In genomic region chr9:94783121-94783664, GRCh38 we compare ENCODE assay signal across 8 cellular contexts. TPM values are rescaled to one million over a fixed set of nuclear protein-coding genes. Genes with fewer than 3 reads are reported as not detected.
DNase-seq lines count a peak whose midpoint lies in the region; FAIRE-seq and TF ChIP-seq lines count a peak whose summit lies in the region.

No MANE protein-coding gene starts in this region.

- no peak overlapping the region for H3K14ac ChIP-seq in H9 (ENCODE audit: insufficient read depth, low read length)

- no peak overlapping the region for H3K4me3 ChIP-seq in esophagus (ENCODE audit: low read depth in 1 of 2, low read length in 2 of 2)
- no peak overlapping the region for H3K4me3 ChIP-seq in muscle layer of colon (ENCODE audit: low read depth in 1 of 2, low read length in 2 of 2)

- H3K4me2 ChIP-seq in H9 (ENCODE audit: insufficient read depth, insufficient read length, low read length), result no peak overlapping the region

- no peak overlapping the region for H2BK20ac ChIP-seq in H9 (ENCODE audit: low read depth, low read length, poor library complexity, severe bottlenecking)

- H2BK5ac ChIP-seq in H9 (ENCODE audit: insufficient read length, low read length), result no peak overlapping the region

- no peak overlapping the region for H2AFZ ChIP-seq in H9 (ENCODE audit: low read length)

- H3K9ac ChIP-seq in H9 (ENCODE audit: extremely low read depth, insufficient read length, low read length) (no peak overlapping the region), muscle layer of colon (ENCODE audit: low read length) (no peak overlapping the region)

- peak overlapping the region; percentile 59 for H4K8ac ChIP-seq in H9 (replicated peaks; ENCODE audit: insufficient read length, low read depth, low read length)

- H3K4me1 ChIP-seq in H9 (ENCODE audit: insufficient read depth, low read length), result no peaks in the 10 kb centered on the region
- peaks cover 0 to 3% of the 10 kb centered on the region in 2 donors for H3K4me1 ChIP-seq in esophagus (ENCODE audit: control insufficient read depth in 2 of 2, insufficient read depth in 2 of 2, low read length in 1 of 2)
- peaks cover 8% of the 10 kb centered on the region for H3K4me1 ChIP-seq in muscle layer of colon (ENCODE audit: insufficient read depth, low read length)

- no peaks in the 10 kb centered on the region for H3K9me3 Mint-ChIP-seq in H9

- no peak for FAIRE-seq in GM19239 (lab: Jason Lieb, UNC)

- no peak overlapping the region for H3T11ph ChIP-seq in H9 (ENCODE audit: low read length)

- WGBS in H9 (ENCODE audit: extremely low coverage, insufficient read length, low lambda C conversion rate), result no CpG with 5 or more reads among the region's 14 CpGs
- WGBS in esophagus, 2 donors, result 34 to 42% methylated on average over 14 of the region's 14 CpGs

- H4K20me1 ChIP-seq in H9 (ENCODE audit: control insufficient read depth, insufficient read depth, insufficient read length), result no peaks in the 10 kb centered on the region

- H2BK120ac ChIP-seq in H9 (ENCODE audit: low read depth, low read length, poor library complexity, severe bottlenecking), result no peak overlapping the region

- no peaks in the 10 kb centered on the region for H3K36me3 Mint-ChIP-seq in H9 (ENCODE audit: insufficient read depth in 1 of 3, low read depth in 3 of 3)

- no peak overlapping the region for H3K56ac ChIP-seq in H9 (ENCODE audit: insufficient read length, low read depth, low read length)

- H3K79me2 ChIP-seq in H9 (ENCODE audit: insufficient read depth, low read length), result no peaks in the 10 kb centered on the region

- peak overlapping the region; percentile 63 for H3K18ac ChIP-seq in H9 (ENCODE audit: insufficient read length, low read depth, low read length)

- H3K27me3 ChIP-seq in H9 (ENCODE audit: insufficient read depth, low read length) (no peaks in the 10 kb centered on the region), esophagus (ENCODE audit: control insufficient read depth in 1 of 2, insufficient read depth in 2 of 2, low read length in 2 of 2) (no peaks in the 10 kb centered on the region), muscle layer of colon (ENCODE audit: control insufficient read depth in 1 of 2, insufficient read depth in 2 of 2, low read length in 2 of 2) (no peaks in the 10 kb centered on the region)

- no peak overlapping the region for H3K4me3 Mint-ChIP-seq in H9

- peaks cover 10 to 11% of the 10 kb centered on the region in 2 experiments for H3K4me1 Mint-ChIP-seq in H9

- H3K27ac ChIP-seq in H9 (ENCODE audit: insufficient read length, low read depth, low read length), result no peak overlapping the region
- peak overlapping the region; percentile 60 to 78 for H3K27ac ChIP-seq in esophagus (ENCODE audit: low read depth in 2 of 2, low read length in 1 of 2)
- peak overlapping the region; percentile 35 for H3K27ac ChIP-seq in muscle layer of colon (ENCODE audit: low read depth, low read length)
- H3K27ac ChIP-seq in temporal lobe (ENCODE audit: low read depth, low read length), result peak overlapping the region; percentile 83

- H4K5ac ChIP-seq in H9 (ENCODE audit: insufficient read length, low read depth, low read length), result no peak overlapping the region

- no peaks in the 10 kb centered on the region for H3K23me2 ChIP-seq in H9 (ENCODE audit: insufficient read length, low read depth, low read length, poor library complexity, severe bottlenecking)

- H3K27me3 Mint-ChIP-seq in H9 (ENCODE audit: low read depth), result no peaks in the 10 kb centered on the region

- TF ChIP-seq CTCF in H9 (conservative IDR thresholded peaks at IDR 0.05), result peak; percentile 81

- no peak overlapping the region for H4K91ac ChIP-seq in H9 (ENCODE audit: insufficient read length, low read depth, low read length)

- H3K79me1 ChIP-seq in H9 (ENCODE audit: insufficient read depth, low read depth, low read length, poor library complexity, severe bottlenecking), result no peaks in the 10 kb centered on the region

- no peaks in the 10 kb centered on the region for H3K36me3 ChIP-seq in esophagus (ENCODE audit: control insufficient read depth in 2 of 2, insufficient read depth in 2 of 2, low read length in 1 of 2)
- no peaks in the 10 kb centered on the region for H3K36me3 ChIP-seq in muscle layer of colon (ENCODE audit: insufficient read depth, low read length)

- peak in 11 of 14 donors; percentile 26 to 77 (median 60) for DNase-seq in C1 segment of cervical spinal cord (lab: John Stamatoyannopoulos, UW)
- DNase-seq in H9, result peak; percentile 72
- DNase-seq in NCI-H446 treated with DMSO at 0.1 percent for 48 hours (lab: John Stamatoyannopoulos, UW), result peak; percentile 60
- DNase-seq in activated CD8-positive, alpha-beta memory T cell treated with anti-CD3 and anti-CD28 coated beads for 24 hours, result peak; percentile 65
- DNase-seq in GM19239 (ENCODE audit: insufficient read length, low spot score), result no peak

- H3K4ac ChIP-seq in H9 (ENCODE audit: low read depth, low read length), result no peak overlapping the region

- no peak overlapping the region for H3K23ac ChIP-seq in H9 (ENCODE audit: insufficient read length, low read depth, low read length)

- H2BK15ac ChIP-seq in H9 (ENCODE audit: low read depth, low read length), result no peak overlapping the region; the same call in 1 of the 2 replicates

- H2BK12ac ChIP-seq in H9 (ENCODE audit: insufficient read length, low read depth, low read length), result peak overlapping the region; percentile 25

- H3K27ac Mint-ChIP-seq in H9, result no peak overlapping the region; a peak in 1 of 7 replicates

- H3K9me3 ChIP-seq in H9 (ENCODE audit: control insufficient read depth, low read depth, low read length) (no peaks in the 10 kb centered on the region), esophagus (ENCODE audit: control insufficient read depth in 2 of 2, insufficient read depth in 1 of 2, low read depth in 1 of 2, low read length in 1 of 2) (no peaks in the 10 kb centered on the region), muscle layer of colon (ENCODE audit: low read length) (no peaks in the 10 kb centered on the region)

- H2AK5ac ChIP-seq in H9 (ENCODE audit: insufficient read length, low read length), result no peak overlapping the region

RNA-seq across cellular contexts. Expression of gene AOPEP, which starts 56.7 kb away (rescaled TPM):
- total RNA-seq in H9 (2021) (15.0 and 15.2 TPM in 2 replicates), temporal lobe (14.3 TPM)
- 100 to 1,000 TPM in 1 of 2 donors, 10 to 100 TPM in 1; 99.6 to 111 TPM for polyA plus RNA-seq in esophagus
